ENCODE assay signal across 20 cellular contexts in genomic region chr21:37232274-37233018, GRCh38. TPM values are rescaled to one million over a fixed set of nuclear protein-coding genes. Genes with fewer than 3 reads are reported as not detected.
DNase-seq lines count a peak whose midpoint lies in the region; ATAC-seq, FAIRE-seq and TF ChIP-seq lines count a peak whose summit lies in the region.
"Had no signal": no experiment of that assay in that cellular context is flagged by ENCODE, and none has a peak within 500 bp of the region (broad histone marks: within the 10 kb centered on the region; RNA-seq: fewer than 3 reads in every experiment).

No MANE protein-coding gene starts in this region.

- no peaks in the 10 kb centered on the region for H3K27me3 ChIP-seq in GM12878 (replicated peaks in 1 of 2; ENCODE audit: control insufficient read depth in 2 of 2, insufficient read depth in 2 of 2, low read length in 1 of 2)
- H3K27me3 ChIP-seq: BLaER1, colonic mucosa, MG63, pancreas, Peyer's patch, tibial artery had no signal

- H3K4me2 ChIP-seq in GM12878 (ENCODE audit: control insufficient read depth, insufficient read depth) = peak overlapping the region; percentile 83
- H3K4me2 ChIP-seq: BLaER1 had no signal

- H3K79me2 ChIP-seq in GM12878 (ENCODE audit: control insufficient read depth, insufficient read depth, low read length) = no peaks in the 10 kb centered on the region; the same call in 1 of the 2 replicates

- no peaks in the 10 kb centered on the region for H3K9me3 ChIP-seq in GM12878 (replicated peaks; ENCODE audit: control insufficient read depth, insufficient read depth, low read length)
- H3K9me3 ChIP-seq: colonic mucosa, MG63, pancreas, Peyer's patch, tibial artery had no signal

- POLR2A ChIA-PET in GM12878 (lab: Charles Lee) = interaction anchor here (0.7 to 2.5 kb wide), 5 partner anchors 14 to 35 kb away, joined by 3 to 12 read pairs (median 3); no protein-coding TSS in a partner anchor

- in situ Hi-C loops in GM12878 (cut with MboI) = no loop called here

- TF ChIP-seq EP300 in GM12878 (IDR thresholded peaks at IDR 0.05; ENCODE audit: borderline replicate concordance in 1 of 2, control insufficient read depth in 1 of 2, low read depth in 2 of 2, low read length in 2 of 2) = peak; percentile 32 to 68; a peak in 1 of 4 replicates

- peak overlapping the region; percentile 87 for H3K27ac ChIP-seq in GM12878 (ENCODE audit: control insufficient read depth, insufficient read depth)
- H3K27ac ChIP-seq: BLaER1, colonic mucosa, pancreas, tibial artery had no signal

- 15% methylated on average over 19 of the region's 19 CpGs for WGBS in GM12878 (ENCODE audit: insufficient coverage, insufficient replicate concordance, low lambda C conversion rate, missing lambda C conversion rate)

- CTCF ChIA-PET in GM12878 (lab: Yijun Ruan, JAX) = interaction anchor here (1.0 to 1.7 kb wide), 9 partner anchors 12 to 332 kb away, joined by 3 to 5 read pairs (median 4); no protein-coding TSS in a partner anchor

- H3K4me1 Mint-ChIP-seq in stimulated activated naive CD8-positive, alpha-beta T cell treated with anti-CD3 and anti-CD28 coated beads, Interleukin-15, amount 100 ng/mL, for 72 hours = peaks cover 27% of the 10 kb centered on the region

- H3K9ac ChIP-seq in GM12878 (ENCODE audit: control insufficient read depth, insufficient read depth, low read length) = peak overlapping the region; percentile 39; the same call in 1 of the 2 replicates
- H3K9ac ChIP-seq: BLaER1 had no signal

- no peaks in the 10 kb centered on the region for H3K9me3 Mint-ChIP-seq in stimulated activated naive CD8-positive, alpha-beta T cell treated with anti-CD3 and anti-CD28 coated beads, Interleukin-15, amount 100 ng/mL, for 72 hours
- H3K9me3 Mint-ChIP-seq: activated naive CD4-positive, alpha-beta T cell treated with anti-CD3 and anti-CD28 coated beads, Interleukin-2, amount 10 ng/mL, durations not matched to agents 7 days and 5 days had no signal

- no peak for TF ChIP-seq RAD21 in GM12878 (IDR thresholded peaks at IDR 0.05; ENCODE audit: insufficient read depth, low read depth, low read length)

- no peaks in the 10 kb centered on the region for H4K20me1 ChIP-seq in GM12878 (ENCODE audit: control insufficient read depth, insufficient read depth)

- H3K27me3 Mint-ChIP-seq in stimulated activated naive CD8-positive, alpha-beta T cell treated with anti-CD3 and anti-CD28 coated beads, Interleukin-15, amount 100 ng/mL, for 72 hours = no peaks in the 10 kb centered on the region
- H3K27me3 Mint-ChIP-seq: activated naive CD4-positive, alpha-beta T cell treated with anti-CD3 and anti-CD28 coated beads, Interleukin-2, amount 10 ng/mL, durations not matched to agents 7 days and 5 days had no signal

- H3K4me3 ChIP-seq in GM12878 = peak overlapping the region; percentile 39; the same call in 1 of the 2 replicates
- H3K4me3 ChIP-seq: BLaER1, colonic mucosa, MG63, pancreas, Peyer's patch, tibial artery had no signal

- H3K4me3 Mint-ChIP-seq in stimulated activated naive CD8-positive, alpha-beta T cell treated with anti-CD3 and anti-CD28 coated beads, Interleukin-15, amount 100 ng/mL, for 72 hours = no peak overlapping the region
- H3K4me3 Mint-ChIP-seq: activated naive CD4-positive, alpha-beta T cell treated with anti-CD3 and anti-CD28 coated beads, Interleukin-2, amount 10 ng/mL, durations not matched to agents 7 days and 5 days had no signal

- no peak for TF ChIP-seq POLR2A in GM12878 (IDR thresholded peaks at IDR 0.05; ENCODE audit: low read depth, low read length)

- peak; percentile 83 for ATAC-seq in GM18511 (IDR thresholded peaks at IDR 0.05; ENCODE audit: unreplicated experiment)
- ATAC-seq in HG03025 (IDR thresholded peaks at IDR 0.05; ENCODE audit: low FRiP score, unreplicated experiment) = peak; percentile 59
- ATAC-seq in GM12878 = peak; percentile 96
- no peak for ATAC-seq in HG03457 (IDR thresholded peaks at IDR 0.05; ENCODE audit: unreplicated experiment)
- ATAC-seq in stimulated activated naive CD8-positive, alpha-beta T cell treated with anti-CD3 and anti-CD28 coated beads, Interleukin-15, amount 100 ng/mL, for 72 hours = no peak
- ATAC-seq: HCT116 had no signal

- peak overlapping the region; percentile 33; the same call in 1 of the 2 replicates for H2AFZ ChIP-seq in GM12878 (ENCODE audit: control insufficient read depth, low read depth, low read length)

- RAD21 ChIA-PET in GM12878 (lab: Charles Lee; ENCODE audit: unreplicated experiment) = interaction anchor here (1.0 to 1.6 kb wide), 5 partner anchors 24 to 66 kb away, joined by 3 to 8 read pairs (median 5); no protein-coding TSS in a partner anchor

- DNase-seq in GM20000 (ENCODE audit: low spot score) (peak; percentile 69), GM12878 (ENCODE audit: low read depth, low spot score) (no peak), NCI-H446 treated with DMSO at 0.1 percent for 48 hours (lab: John Stamatoyannopoulos, UW) (no peak)
- DNase-seq in stimulated activated naive CD8-positive, alpha-beta T cell treated with anti-CD3 and anti-CD28 coated beads, Interleukin-15, amount 100 ng/mL, for 72 hours = no peak
- DNase-seq: activated naive CD4-positive, alpha-beta T cell treated with anti-CD3 and anti-CD28 coated beads, Interleukin-2, amount 10 ng/mL, durations not matched to agents 7 days and 5 days; colonic mucosa; foreskin melanocyte; MG63; NCI-H2029; NCI-H69; pancreas; stimulated activated CD4-positive, alpha-beta T cell treated with anti-CD3 and anti-CD28 coated beads, Interleukin-4, amount 100 ng/mL, for 4 hours; tibial artery had no signal

- no peak for TF ChIP-seq CTCF in GM20000 (IDR thresholded peaks at IDR 0.05; ENCODE audit: extremely low read depth, missing control alignments)
- TF ChIP-seq CTCF in GM12878 (IDR thresholded peaks at IDR 0.05 in 2 of 3, conservative IDR thresholded peaks at IDR 0.05 in 1 of 3; ENCODE audit: control insufficient read depth in 2 of 3, extremely low read depth in 1 of 3, insufficient read depth in 1 of 3, low read depth in 3 of 3, low read length in 3 of 3) = no peak

- peaks cover 19% of the 10 kb centered on the region for H3K4me1 ChIP-seq in GM12878 (ENCODE audit: control insufficient read depth, insufficient read depth, low read length)
- H3K4me1 ChIP-seq: BLaER1, colonic mucosa, pancreas, Peyer's patch, tibial artery had no signal

- SMC1A ChIA-PET in GM12878 (lab: Charles Lee; ENCODE audit: uncharacterized antibody, unreplicated experiment) = interaction anchor here (0.6 to 4.6 kb wide), 10 partner anchors 9 to 133 kb away, joined by 3 to 34 read pairs (median 4); no protein-coding TSS in a partner anchor

- peak; percentile 87 for FAIRE-seq in GM12878 (lab: Jason Lieb, UNC)
- FAIRE-seq: endothelial cell of umbilical vein, pancreas had no signal

- BruUV-seq in GM12878 (replicated peaks; lab: Mats Ljungman, UMichigan) = no TSS peak

- H3K36me3 ChIP-seq in GM12878 (ENCODE audit: control insufficient read depth in 2 of 2, insufficient read depth in 2 of 2, low read length in 1 of 2) = peaks cover 19 to 26% of the 10 kb centered on the region in 2 experiments; a peak in 3 of 4 replicates

- intact Hi-C loops in GM12878 (cut with micrococcal nuclease; ENCODE audit: unreplicated experiment) = no loop called here

- H3K27ac Mint-ChIP-seq in stimulated activated naive CD8-positive, alpha-beta T cell treated with anti-CD3 and anti-CD28 coated beads, Interleukin-15, amount 100 ng/mL, for 72 hours = peak overlapping the region in 1 of 2 donors; percentile 48
- H3K27ac Mint-ChIP-seq: activated naive CD4-positive, alpha-beta T cell treated with anti-CD3 and anti-CD28 coated beads, Interleukin-2, amount 10 ng/mL, durations not matched to agents 7 days and 5 days had no signal

TF ChIP-seq in GM12878, 131 proteins besides CTCF, POLR2A, EP300 and RAD21 (continues in another document):
- TF ChIP-seq BCL11A (IDR thresholded peaks at IDR 0.05; ENCODE audit: low read depth, low read length) = 0 out of 2 replicates have a peak, but pooled peaks have one; percentile 29
- peak; percentile 57 for TF ChIP-seq MEF2B (IDR thresholded peaks at IDR 0.05; ENCODE audit: partially characterized antibody, poor library complexity, severe bottlenecking)
- no peak for TF ChIP-seq STAT3 (IDR thresholded peaks at IDR 0.05; ENCODE audit: low read depth, low read length)
- TF ChIP-seq BRCA1 (IDR thresholded peaks at IDR 0.05; ENCODE audit: low read depth, low read length) = no peak
- TF ChIP-seq MEF2A (IDR thresholded peaks at IDR 0.05; ENCODE audit: insufficient read depth, low read depth, low read length) = peak; percentile 62; the same call in 1 of the 2 replicates
- peak; percentile 72 for TF ChIP-seq ATF7 (IDR thresholded peaks at IDR 0.05; ENCODE audit: low read depth)
- no peak for TF ChIP-seq IRF3 (IDR thresholded peaks at IDR 0.05)
- TF ChIP-seq FOXM1 (IDR thresholded peaks at IDR 0.05; ENCODE audit: low read depth, low read length) = peak; percentile 72; the same call in 1 of the 2 replicates
- TF ChIP-seq PAX5 (IDR thresholded peaks at IDR 0.05; ENCODE audit: borderline replicate concordance, low read depth, low read length) = peak; percentile 40; the same call in 1 of the 2 replicates

RNA-seq across cellular contexts. Expression of gene VPS26C, which starts 34.7 kb away (rescaled TPM):
- total RNA-seq in GM12878 (2013; cell fraction: nucleolus; rRNA removed) = 140 and 151 TPM in 2 replicates
- total RNA-seq in GM12878 (2014; rRNA removed) (58.1 and 64.9 TPM in 2 replicates), GM12878 (2014; rRNA removed; fragmentation: Illumina TruSeq; extraction: Trizol) (49.5 and 49.9 TPM in 2 replicates), GM12878 (2021) (42.9 and 47.9 TPM in 2 replicates)
- 34.7 TPM for polyA plus RNA-seq in GM12878 (2011; ENCODE audit: low read depth)
- polyA plus RNA-seq in GM12878 (2011; rRNA removed) (65.1 and 67.0 TPM in 2 replicates), GM12878 (2014; fragmentation: Illumina TruSeq; extraction: Trizol) (55.1 and 56.9 TPM in 2 replicates), GM12878 (2014; fragmentation: Nextera tagmentation; extraction: Ambion mirVana) (10 to 100 TPM; 36.8 to 39.6 TPM), GM12878 (2014; rRNA removed) (48.0 and 55.5 TPM in 2 replicates), GM12878 (2016; fragmentation: Nextera tagmentation; extraction: Ambion mirVana) (10 to 100 TPM; 32.5 to 41.5 TPM)
- 61.5 and 64.4 TPM in 2 replicates for polyA plus RNA-seq in GM12878 (2011; cell fraction: cytosol; rRNA removed)
- polyA plus RNA-seq in GM12878 (2011; cell fraction: nucleus; rRNA removed) = 39.2 and 43.9 TPM in 2 replicates
- 39.6 and 42.4 TPM in 2 replicates for polyA plus RNA-seq in GM12878 (2012)
- 50.7 and 54.3 TPM in 2 replicates for polyA minus RNA-seq in GM12878 (2011; rRNA and poly(A)+ RNA removed)
- 25.3 and 28.4 TPM in 2 replicates for polyA minus RNA-seq in GM12878 (2011; cell fraction: cytosol; rRNA and poly(A)+ RNA removed)
- 24.1 and 34.9 TPM in 2 replicates for polyA minus RNA-seq in GM12878 (2011; cell fraction: nucleus; rRNA and poly(A)+ RNA removed)

Comparison
In these comparisons a context has a peak if more than half of its experiments do, and no peak if none do; other contexts are left out.
1. ATAC-seq: peak in GM18511 (single experiment), HG03025 (single experiment) and GM12878 (single experiment); none in HG03457 (single experiment) and stimulated activated naive CD8-positive, alpha-beta T cell treated with anti-CD3 and anti-CD28 coated beads, Interleukin-15, amount 100 ng/mL, for 72 hours (single experiment).